In the genomic region with DNA sequence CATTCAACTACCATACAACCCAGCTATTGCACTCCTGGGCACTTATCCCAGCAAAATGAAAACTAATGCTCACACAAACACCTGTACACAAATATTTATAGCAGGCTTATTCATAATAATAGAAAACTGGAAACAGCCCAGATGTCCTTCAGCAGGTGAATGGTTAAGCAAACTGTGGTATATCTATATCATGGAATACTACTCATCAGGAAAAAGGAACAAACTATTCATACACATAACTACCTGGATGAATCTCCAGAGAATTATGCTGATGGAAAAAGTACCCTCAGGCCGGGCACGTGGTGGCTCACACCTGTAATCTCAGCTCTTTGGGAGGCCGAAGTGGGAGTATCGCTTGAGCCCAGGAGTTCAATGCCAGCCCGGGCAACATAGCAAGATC, we compare ENCODE assay signal across 1 cellular context.
TF ChIP-seq lines count a peak whose summit lies in the region.

No MANE protein-coding gene starts in this region.

TF ChIP-seq in SK-N-SH, 30 proteins besides CTCF, POLR2A, EP300 and RAD21 (continued from another document):
- TF ChIP-seq ELF1 (IDR thresholded peaks at IDR 0.05): no peak
- TF ChIP-seq SIN3A (IDR thresholded peaks at IDR 0.05; ENCODE audit: borderline replicate concordance, low read depth, low read length): no peak
